ENCODE assay signal across 26 cellular contexts in the genomic region with DNA sequence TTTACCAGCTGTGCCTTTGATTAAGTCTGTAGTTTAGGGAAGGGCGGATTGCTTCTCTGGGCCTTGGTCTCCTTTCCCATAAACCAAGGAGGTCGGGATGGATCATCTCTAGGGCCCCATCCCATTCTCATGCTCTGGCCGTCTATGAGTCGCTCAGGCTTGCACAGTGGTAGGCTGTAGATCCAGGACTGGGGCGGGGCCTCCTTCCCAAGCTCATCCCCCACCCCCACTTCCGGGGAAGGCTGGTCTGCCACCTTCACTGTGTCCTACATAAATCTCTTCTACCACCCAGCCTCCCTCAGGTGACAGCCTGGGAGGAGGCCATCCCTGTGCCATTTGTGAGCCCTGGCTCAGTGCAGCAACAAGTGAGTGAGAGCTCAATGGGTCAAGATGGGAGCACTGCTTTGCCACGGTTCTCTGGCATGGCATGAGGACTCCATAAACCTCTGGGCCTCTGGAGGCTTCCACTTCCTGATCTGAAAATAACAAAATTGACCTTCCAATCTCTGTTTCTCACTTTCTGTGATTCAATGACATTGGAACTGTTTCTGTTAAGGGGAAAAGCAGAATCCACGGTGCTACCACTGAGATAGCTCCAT.
"Had no signal": no experiment of that assay in that cellular context is flagged by ENCODE, and none has a peak within 500 bp of the region (broad histone marks: within the 10 kb centered on the region; RNA-seq: fewer than 3 reads in every experiment).

No MANE protein-coding gene starts in this region.

- H3K27me3 ChIP-seq: brain microvascular endothelial cell, gastrocnemius medialis, uterus had no signal

- H3K79me2 ChIP-seq: hepatocyte had no signal

- H2AFZ ChIP-seq: hepatocyte had no signal

- H3K36me3 ChIP-seq: brain microvascular endothelial cell, gastrocnemius medialis, thoracic aorta, uterus had no signal

- H3K4me3 ChIP-seq: gastrocnemius medialis, hepatocyte, thoracic aorta, uterus had no signal

- DNase-seq: activated CD4-positive, alpha-beta memory T cell treated with anti-CD3 and anti-CD28 coated beads for 36 hours; activated CD4-positive, alpha-beta T cell treated with anti-CD3 and anti-CD28 coated beads for 4 hours; activated CD8-positive, alpha-beta memory T cell treated with anti-CD3 and anti-CD28 coated beads, Interleukin-2, amount 50 U/mL, for 4 hours; activated gamma-delta T cell; activated naive CD4-positive, alpha-beta T cell treated with anti-CD3 and anti-CD28 coated beads, Interleukin-2, amount 10 ng/mL, durations not matched to agents 7 days and 5 days; activated T-cell treated with anti-CD3 and anti-CD28 coated beads, Interleukin-2, amount 50 U/mL, for 1 hour; amniotic stem cell; brain microvascular endothelial cell; cortex of kidney; effector memory CD8-positive, alpha-beta T cell; erythroblast; gastrocnemius medialis; glutamatergic neuron; immature natural killer cell; kidney; left colon; natural killer cell; posterior cingulate gyrus; right cardiac atrium; stimulated activated CD4-positive, alpha-beta T cell treated with anti-CD3 and anti-CD28 coated beads, Interleukin-2, amount 100 ng/mL, for 48 hours; uterus had no signal

- H3K9me3 Mint-ChIP-seq: activated CD4-positive, alpha-beta memory T cell treated with anti-CD3 and anti-CD28 coated beads for 36 hours; activated naive CD4-positive, alpha-beta T cell treated with anti-CD3 and anti-CD28 coated beads, Interleukin-2, amount 10 ng/mL, durations not matched to agents 7 days and 5 days; activated T-helper 1 cell treated with anti-CD3 and anti-CD28 coated beads, Interleukin-12 subunit alpha, Interleukin-12 subunit beta, Interleukin-2, Interleukin-4 antibody, amounts not matched to agents 30 ng/mL and 10 ng/mL and 1 ng/mL, durations not matched to agents 14 hours and 24 hours and 36 hours; effector memory CD8-positive, alpha-beta T cell; immature natural killer cell; memory B cell; natural killer cell; stimulated activated naive CD8-positive, alpha-beta T cell treated with anti-CD3 and anti-CD28 coated beads, Interleukin-15, Interleukin-2, amounts not matched to agents 100 ng/mL and 50 ng/mL, for 24 hours had no signal

- ATAC-seq: effector memory CD8-positive, alpha-beta T cell; gastrocnemius medialis; left colon; natural killer cell had no signal

- H3K4me3 Mint-ChIP-seq: activated CD4-positive, alpha-beta memory T cell treated with anti-CD3 and anti-CD28 coated beads for 36 hours; activated naive CD4-positive, alpha-beta T cell treated with anti-CD3 and anti-CD28 coated beads, Interleukin-2, amount 10 ng/mL, durations not matched to agents 7 days and 5 days; activated T-helper 1 cell treated with anti-CD3 and anti-CD28 coated beads, Interleukin-12 subunit alpha, Interleukin-12 subunit beta, Interleukin-2, Interleukin-4 antibody, amounts not matched to agents 30 ng/mL and 10 ng/mL and 1 ng/mL, durations not matched to agents 14 hours and 24 hours and 36 hours; effector memory CD8-positive, alpha-beta T cell; immature natural killer cell; memory B cell; natural killer cell; stimulated activated naive CD8-positive, alpha-beta T cell treated with anti-CD3 and anti-CD28 coated beads, Interleukin-15, Interleukin-2, amounts not matched to agents 100 ng/mL and 50 ng/mL, for 24 hours had no signal

- H3K9me3 ChIP-seq: gastrocnemius medialis, thoracic aorta, uterus had no signal

- H3K27ac Mint-ChIP-seq: activated CD4-positive, alpha-beta memory T cell treated with anti-CD3 and anti-CD28 coated beads for 36 hours; activated naive CD4-positive, alpha-beta T cell treated with anti-CD3 and anti-CD28 coated beads, Interleukin-2, amount 10 ng/mL, durations not matched to agents 7 days and 5 days; activated T-helper 1 cell treated with anti-CD3 and anti-CD28 coated beads, Interleukin-12 subunit alpha, Interleukin-12 subunit beta, Interleukin-2, Interleukin-4 antibody, amounts not matched to agents 30 ng/mL and 10 ng/mL and 1 ng/mL, durations not matched to agents 14 hours and 24 hours and 36 hours; effector memory CD8-positive, alpha-beta T cell; immature natural killer cell; memory B cell; natural killer cell; stimulated activated naive CD8-positive, alpha-beta T cell treated with anti-CD3 and anti-CD28 coated beads, Interleukin-15, Interleukin-2, amounts not matched to agents 100 ng/mL and 50 ng/mL, for 24 hours had no signal

- H3K27ac ChIP-seq: brain microvascular endothelial cell, gastrocnemius medialis, hepatocyte, thoracic aorta, uterus had no signal

- H3K4me1 ChIP-seq: gastrocnemius medialis, uterus had no signal

- H3K36me3 Mint-ChIP-seq: activated CD4-positive, alpha-beta memory T cell treated with anti-CD3 and anti-CD28 coated beads for 36 hours; activated naive CD4-positive, alpha-beta T cell treated with anti-CD3 and anti-CD28 coated beads, Interleukin-2, amount 10 ng/mL, durations not matched to agents 7 days and 5 days; immature natural killer cell; memory B cell; natural killer cell had no signal

- H3K4me2 ChIP-seq: hepatocyte had no signal
